Comparison of ENCODE assay signal across 12 cellular contexts in genomic region chr14:61703342-61704129, GRCh38. TPM values are rescaled to one million over a fixed set of nuclear protein-coding genes. Genes with fewer than 3 reads are reported as not detected.
A peak's percentile ranks its signal among the peaks of the same experiment; 100 is the strongest.
DNase-seq lines count a peak whose midpoint lies in the region; FAIRE-seq and TF ChIP-seq lines count a peak whose summit lies in the region.
"Had no signal": no experiment of that assay in that cellular context is flagged by ENCODE, and none has a peak within 500 bp of the region (broad histone marks: within the 10 kb centered on the region; RNA-seq: fewer than 3 reads in every experiment).

No MANE protein-coding gene starts in this region.

- H2AFZ ChIP-seq in ACC112 (ENCODE audit: low read length, unreplicated experiment), result no peak overlapping the region
- H2AFZ ChIP-seq in Loucy (ENCODE audit: low read length), result no peak overlapping the region
- no peak overlapping the region for H2AFZ ChIP-seq in fibroblast of lung (ENCODE audit: low read length)

- no peaks in the 10 kb centered on the region for H3F3A ChIP-seq in Loucy (ENCODE audit: low read depth)

- peak overlapping the region; percentile 82 for H3K4me2 ChIP-seq in Loucy (ENCODE audit: low read depth, low read length, poor library complexity, severe bottlenecking)
- peak overlapping the region; percentile 13 for H3K4me2 ChIP-seq in fibroblast of lung (ENCODE audit: extremely low read depth, insufficient read depth, low read length)

- H3K4me1 ChIP-seq in ACC112 (ENCODE audit: control insufficient read depth, insufficient read depth, low read length, unreplicated experiment) (peaks cover 36% of the 10 kb centered on the region), Loucy (ENCODE audit: insufficient read depth, low read length, poor library complexity, severe bottlenecking) (peaks cover 72% of the 10 kb centered on the region), fibroblast of lung (ENCODE audit: control insufficient read depth, extremely low read depth, insufficient read depth, low read length) (peaks cover 4% of the 10 kb centered on the region)
- peaks cover 9% of the 10 kb centered on the region for H3K4me1 ChIP-seq in effector memory CD4-positive, alpha-beta T cell (ENCODE audit: control insufficient read depth, insufficient read depth, low read length, poor library complexity, severe bottlenecking)

- H3K9me3 ChIP-seq in Loucy (ENCODE audit: insufficient read depth, low read depth, low read length) (no peaks in the 10 kb centered on the region), fibroblast of lung (ENCODE audit: control insufficient read depth, insufficient read depth, low read depth, low read length) (no peaks in the 10 kb centered on the region)
- no peaks in the 10 kb centered on the region for H3K9me3 ChIP-seq in effector memory CD4-positive, alpha-beta T cell (ENCODE audit: control insufficient read depth, low read length)
- H3K9me3 ChIP-seq: sigmoid colon had no signal

- H3K36me3 ChIP-seq in ACC112 (ENCODE audit: insufficient read depth, low read length) (peaks cover 52% of the 10 kb centered on the region), Loucy (ENCODE audit: insufficient read depth, low read length) (no peaks in the 10 kb centered on the region), fibroblast of lung (ENCODE audit: control insufficient read depth, insufficient read depth, low read length) (peaks cover 3% of the 10 kb centered on the region)
- no peaks in the 10 kb centered on the region for H3K36me3 ChIP-seq in effector memory CD4-positive, alpha-beta T cell (ENCODE audit: control insufficient read depth, insufficient read depth, low read length)
- H3K36me3 ChIP-seq: sigmoid colon had no signal

- H4K20me1 ChIP-seq in Loucy (ENCODE audit: insufficient read depth, low read length, poor library complexity, severe bottlenecking) (peaks cover 85% of the 10 kb centered on the region), fibroblast of lung (ENCODE audit: control insufficient read depth, extremely low read depth, insufficient read depth, low read length) (peaks cover 13% of the 10 kb centered on the region)

- peak overlapping the region; percentile 96 for H3K27ac ChIP-seq in ACC112 (ENCODE audit: low read depth, low read length)
- no peak overlapping the region for H3K27ac ChIP-seq in fibroblast of lung (ENCODE audit: insufficient read depth, low read length)
- H3K27ac ChIP-seq in effector memory CD4-positive, alpha-beta T cell (ENCODE audit: insufficient read depth, low read length, poor library complexity, severe bottlenecking), result no peak overlapping the region
- H3K27ac ChIP-seq: C4-2B, HL-60, sigmoid colon had no signal

- H3K9ac ChIP-seq in Loucy (ENCODE audit: low read depth, low read length, poor library complexity, severe bottlenecking) (peak overlapping the region; percentile 26), fibroblast of lung (ENCODE audit: insufficient read depth, low read length) (no peak overlapping the region)

- H3K4me3 ChIP-seq in ACC112 (ENCODE audit: low read depth, low read length) (peak overlapping the region; percentile 91), Loucy (ENCODE audit: low read length, poor library complexity, severe bottlenecking) (peak overlapping the region; percentile 96), fibroblast of lung (replicated peaks in 1 of 4; ENCODE audit: control extremely low read depth in 1 of 4, insufficient read depth in 1 of 4, low read depth in 3 of 4, low read length in 4 of 4) (peak overlapping the region in 1 of 4 experiments; percentile 31)
- H3K4me3 ChIP-seq in effector memory CD4-positive, alpha-beta T cell (ENCODE audit: insufficient read depth, low read depth, low read length, poor library complexity, severe bottlenecking), result no peak overlapping the region
- H3K4me3 ChIP-seq: sigmoid colon had no signal

- no peaks in the 10 kb centered on the region for H3K9me2 ChIP-seq in Loucy (replicated peaks; ENCODE audit: low read depth, low read length)

- H3K79me2 ChIP-seq in ACC112 (ENCODE audit: control insufficient read depth, insufficient read depth, low read length, unreplicated experiment) (peaks cover 89% of the 10 kb centered on the region), Loucy (ENCODE audit: insufficient read depth, low read length) (peaks cover 93% of the 10 kb centered on the region), fibroblast of lung (ENCODE audit: control insufficient read depth, insufficient read depth, low read length) (peaks cover 88% of the 10 kb centered on the region)

- TF ChIP-seq CTCF in Loucy (conservative IDR thresholded peaks at IDR 0.05; ENCODE audit: low read length) (no peak), fibroblast of lung (conservative IDR thresholded peaks at IDR 0.05 in 1 of 2, IDR thresholded peaks at IDR 0.05 in 1 of 2; ENCODE audit: low read depth in 1 of 2, low read length in 2 of 2) (no peak)

- FAIRE-seq in GM18507 (lab: Jason Lieb, UNC), result peak; percentile 5

- DNase-seq in GM18507 (ENCODE audit: extremely low spot score, insufficient read length, low read depth) (no peak), fibroblast of lung (ENCODE audit: low read depth in 2 of 2) (no peak), NCI-H774 (lab: John Stamatoyannopoulos, UW) (no peak), islet precursor cell (no peak)
- DNase-seq in stimulated activated CD4-positive, alpha-beta T cell treated with anti-CD3 and anti-CD28 coated beads, Interleukin-4, amount 100 ng/mL, for 24 hours, result no peak
- DNase-seq in effector memory CD4-positive, alpha-beta T cell, result no peak
- DNase-seq: NCI-H1092, sigmoid colon had no signal

- no peaks in the 10 kb centered on the region for H3K27me3 ChIP-seq in ACC112 (ENCODE audit: insufficient read depth, low read length)
- H3K27me3 ChIP-seq in Loucy (ENCODE audit: insufficient read depth, low read length, poor library complexity, severe bottlenecking), result no peaks in the 10 kb centered on the region
- no peaks in the 10 kb centered on the region for H3K27me3 ChIP-seq in fibroblast of lung (ENCODE audit: control insufficient read depth, insufficient read depth, low read length)
- H3K27me3 ChIP-seq in effector memory CD4-positive, alpha-beta T cell (replicated peaks; ENCODE audit: control insufficient read depth, insufficient read depth, low read length, poor library complexity, severe bottlenecking), result no peaks in the 10 kb centered on the region
- H3K27me3 ChIP-seq: sigmoid colon had no signal

RNA-seq across cellular contexts. Expression of gene HIF1A, which starts 8.2 kb away (rescaled TPM):
- 216 and 332 TPM in 2 replicates for total RNA-seq in fibroblast of lung
- 216 and 407 TPM in 2 replicates for polyA plus RNA-seq in fibroblast of lung
- 128 and 309 TPM in 2 replicates for polyA plus RNA-seq in fibroblast of lung (2012)
- 45.1 and 68.8 TPM in 2 replicates for polyA minus RNA-seq in fibroblast of lung (ENCODE audit: low replicate concordance)

RNA-seq across cellular contexts. Expression of gene SNAPC1, which starts 58.7 kb away (rescaled TPM):
- total RNA-seq in fibroblast of lung, result 19.8 and 29.6 TPM in 2 replicates
- 16.9 and 23.4 TPM in 2 replicates for polyA plus RNA-seq in fibroblast of lung
- polyA plus RNA-seq in fibroblast of lung (2012), result 10.1 and 13.8 TPM in 2 replicates
- polyA minus RNA-seq in fibroblast of lung (ENCODE audit: low replicate concordance), result 0.86 TPM in 1 of 2 replicates, not detected in the other
